ENCODE assay signal across 8 cellular contexts in genomic region chr15:76196286-76196948, GRCh38.
DNase-seq lines count a peak whose midpoint lies in the region; ATAC-seq and TF ChIP-seq lines count a peak whose summit lies in the region.

No MANE protein-coding gene starts in this region.

- H3K27ac ChIP-seq in angular gyrus (ENCODE audit: low read depth, low read length) (peak overlapping the region; percentile 95), right cardiac atrium (ENCODE audit: low read length) (peak overlapping the region; percentile 55), spleen (peak overlapping the region in 3 of 8 donors; percentile 3 to 20 (median 8))

- H3K9me2 ChIP-seq in Loucy (replicated peaks; ENCODE audit: low read depth, low read length), result no peaks in the 10 kb centered on the region

- H2AFZ ChIP-seq in Loucy (ENCODE audit: low read length), result no peak overlapping the region

- intact Hi-C loops in right cardiac atrium (cut with DNase I), result loop anchor here in 1 of 4 donors (10.0 kb wide), 1 partner anchor 668 kb away; no protein-coding TSS in a partner anchor
- intact Hi-C loops in spleen (cut with DNase I; ENCODE audit: low total_unique reads), result no loop called here

- peaks cover 18% of the 10 kb centered on the region for H3K4me1 ChIP-seq in Loucy (ENCODE audit: insufficient read depth, low read length, poor library complexity, severe bottlenecking)
- H3K4me1 ChIP-seq in right cardiac atrium (ENCODE audit: control insufficient read depth, insufficient read depth, low read length), result peaks cover 10% of the 10 kb centered on the region
- H3K4me1 ChIP-seq in spleen, result peaks cover 4 to 32% (median 16%) of the 10 kb centered on the region in 6 donors

- H3K4me3 ChIP-seq in Loucy (ENCODE audit: low read length, poor library complexity, severe bottlenecking), result no peak overlapping the region
- no peak overlapping the region for H3K4me3 ChIP-seq in right cardiac atrium (ENCODE audit: low read length)
- no peak overlapping the region for H3K4me3 ChIP-seq in spleen

- H3K4me2 ChIP-seq in Loucy (ENCODE audit: low read depth, low read length, poor library complexity, severe bottlenecking), result peak overlapping the region; percentile 14

- H3K36me3 ChIP-seq in Loucy (ENCODE audit: insufficient read depth, low read length) (no peaks in the 10 kb centered on the region), spleen (no peaks in the 10 kb centered on the region)

- H3F3A ChIP-seq in Loucy (ENCODE audit: low read depth), result no peaks in the 10 kb centered on the region

- no peaks in the 10 kb centered on the region for H3K9me3 ChIP-seq in Loucy (ENCODE audit: insufficient read depth, low read depth, low read length)
- no peaks in the 10 kb centered on the region for H3K9me3 ChIP-seq in right cardiac atrium (ENCODE audit: control insufficient read depth, low read length)
- no peaks in the 10 kb centered on the region for H3K9me3 ChIP-seq in spleen

- 38% methylated on average over 8 of the region's 8 CpGs for WGBS in right cardiac atrium
- WGBS in spleen, 5 donors, result 11 to 50% (median 38%) methylated on average over 2 to 8 of the region's 8 CpGs

- no peaks in the 10 kb centered on the region for H3K79me2 ChIP-seq in Loucy (ENCODE audit: insufficient read depth, low read length)

- DNase-seq in CMK (ENCODE audit: low read depth) (peak; percentile 20), right cardiac atrium (peak; percentile 45 to 82 (median 82)), spleen (peak; percentile 65)
- DNase-seq in stimulated activated CD4-positive, alpha-beta T cell treated with anti-CD3 and anti-CD28 coated beads, Interleukin-1b, Interleukin-23, amount 100 ng/mL, for 48 hours, result no peak

- no peak for TF ChIP-seq POLR2A in spleen (IDR thresholded peaks at IDR 0.05)

- peak overlapping the region; percentile 20 for H3K9ac ChIP-seq in Loucy (ENCODE audit: low read depth, low read length, poor library complexity, severe bottlenecking)

- ATAC-seq in right cardiac atrium (peak; percentile 59 to 69), GM21717 (IDR thresholded peaks at IDR 0.05; ENCODE audit: unreplicated experiment) (no peak), GM19324 (IDR thresholded peaks at IDR 0.05; ENCODE audit: low FRiP score, unreplicated experiment) (no peak)

- H4K20me1 ChIP-seq in Loucy (ENCODE audit: insufficient read depth, low read length, poor library complexity, severe bottlenecking), result no peaks in the 10 kb centered on the region

- H3K27me3 ChIP-seq in Loucy (ENCODE audit: insufficient read depth, low read length, poor library complexity, severe bottlenecking) (no peaks in the 10 kb centered on the region), right cardiac atrium (ENCODE audit: control insufficient read depth, insufficient read depth) (no peaks in the 10 kb centered on the region), spleen (replicated peaks in 1 of 7) (peaks cover 0 to 15% (median 2%) of the 10 kb centered on the region in 7 donors)

- TF ChIP-seq CTCF in Loucy (conservative IDR thresholded peaks at IDR 0.05; ENCODE audit: low read length), result no peak
- no peak for TF ChIP-seq CTCF in spleen (IDR thresholded peaks at IDR 0.05 in 8 of 11, conservative IDR thresholded peaks at IDR 0.05 in 3 of 11)

Comparison
In these comparisons a context has a peak if more than half of its experiments do, and no peak if none do; other contexts are left out.
1. ATAC-seq: peak in right cardiac atrium (2 of 2); none in GM21717 (single experiment) and GM19324 (single experiment).